ENCODE assay signal across 8 cellular contexts in genomic region chr10:100998991-100999741, GRCh38. TPM values are rescaled to one million over a fixed set of nuclear protein-coding genes. Genes with fewer than 3 reads are reported as not detected.
DNase-seq lines count a peak whose midpoint lies in the region; ATAC-seq and TF ChIP-seq lines count a peak whose summit lies in the region.

No MANE protein-coding gene starts in this region.

- TF ChIP-seq CTCF in fibroblast of pulmonary artery (IDR thresholded peaks at IDR 0.05; ENCODE audit: low read length, missing control alignments), result peak; percentile 42
- peak; percentile 95 to 100 (median 99) for TF ChIP-seq CTCF in nephron (IDR thresholded peaks at IDR 0.05; ENCODE audit: unreplicated experiment in 3 of 3)

- peaks cover 15% of the 10 kb centered on the region for H3K36me3 Mint-ChIP-seq in activated T-helper 2 cell treated with anti-CD3 and anti-CD28 coated beads, Interferon-gamma antibody, Interleukin-2, Interleukin-4, amounts not matched to agents 10 μg/mL and 5 μg/mL and 100 μg/mL, durations not matched to agents 14 hours and 24 hours and 36 hours (ENCODE audit: low read depth)
- peaks cover 17% of the 10 kb centered on the region for H3K36me3 Mint-ChIP-seq in nephron (ENCODE audit: low read depth)

- ATAC-seq in GM19043 (IDR thresholded peaks at IDR 0.05; ENCODE audit: low read depth, unreplicated experiment), result peak; percentile 52
- ATAC-seq in HG03457 (IDR thresholded peaks at IDR 0.05; ENCODE audit: unreplicated experiment), result peak; percentile 40
- ATAC-seq in stimulated activated naive CD8-positive, alpha-beta T cell treated with anti-CD3 and anti-CD28 coated beads, Interleukin-15, amount 100 ng/mL, for 72 hours, result peak; percentile 73

- peaks cover 3% of the 10 kb centered on the region for H3K27me3 Mint-ChIP-seq in activated T-helper 2 cell treated with anti-CD3 and anti-CD28 coated beads, Interferon-gamma antibody, Interleukin-2, Interleukin-4, amounts not matched to agents 10 μg/mL and 5 μg/mL and 100 μg/mL, durations not matched to agents 14 hours and 24 hours and 36 hours (ENCODE audit: low read depth)
- no peaks in the 10 kb centered on the region for H3K27me3 Mint-ChIP-seq in nephron (ENCODE audit: low read depth)
- no peaks in the 10 kb centered on the region for H3K27me3 Mint-ChIP-seq in stimulated activated naive CD8-positive, alpha-beta T cell treated with anti-CD3 and anti-CD28 coated beads, Interleukin-15, amount 100 ng/mL, for 72 hours

- DNase-seq in C1 segment of cervical spinal cord (lab: John Stamatoyannopoulos, UW) (peak; percentile 19 to 94 (median 81)), fibroblast of pulmonary artery (ENCODE audit: low read depth) (peak; percentile 79)
- DNase-seq in activated T-helper 2 cell treated with anti-CD3 and anti-CD28 coated beads, Interferon-gamma antibody, Interleukin-2, Interleukin-4, amounts not matched to agents 10 μg/mL and 5 μg/mL and 100 μg/mL, durations not matched to agents 14 hours and 24 hours and 36 hours (ENCODE audit: low spot score), result peak; percentile 73
- peak; percentile 82 to 83 for DNase-seq in stimulated activated naive CD8-positive, alpha-beta T cell treated with anti-CD3 and anti-CD28 coated beads, Interleukin-15, amount 100 ng/mL, for 72 hours

- H3K4me3 Mint-ChIP-seq in activated T-helper 2 cell treated with anti-CD3 and anti-CD28 coated beads, Interferon-gamma antibody, Interleukin-2, Interleukin-4, amounts not matched to agents 10 μg/mL and 5 μg/mL and 100 μg/mL, durations not matched to agents 14 hours and 24 hours and 36 hours (ENCODE audit: low read depth), result peak overlapping the region; percentile 90
- H3K4me3 Mint-ChIP-seq in nephron, result peak overlapping the region; percentile 85 to 96 (median 95)
- peak overlapping the region; percentile 78 to 92 for H3K4me3 Mint-ChIP-seq in stimulated activated naive CD8-positive, alpha-beta T cell treated with anti-CD3 and anti-CD28 coated beads, Interleukin-15, amount 100 ng/mL, for 72 hours

- peak overlapping the region; percentile 91 for H3K27ac Mint-ChIP-seq in activated T-helper 2 cell treated with anti-CD3 and anti-CD28 coated beads, Interferon-gamma antibody, Interleukin-2, Interleukin-4, amounts not matched to agents 10 μg/mL and 5 μg/mL and 100 μg/mL, durations not matched to agents 14 hours and 24 hours and 36 hours
- peak overlapping the region; percentile 98 to 99 (median 99) for H3K27ac Mint-ChIP-seq in nephron
- H3K27ac Mint-ChIP-seq in stimulated activated naive CD8-positive, alpha-beta T cell treated with anti-CD3 and anti-CD28 coated beads, Interleukin-15, amount 100 ng/mL, for 72 hours, result peak overlapping the region in 1 of 2 donors; percentile 86

- peaks cover 18% of the 10 kb centered on the region for H3K4me1 Mint-ChIP-seq in activated T-helper 2 cell treated with anti-CD3 and anti-CD28 coated beads, Interferon-gamma antibody, Interleukin-2, Interleukin-4, amounts not matched to agents 10 μg/mL and 5 μg/mL and 100 μg/mL, durations not matched to agents 14 hours and 24 hours and 36 hours (ENCODE audit: low read depth)
- H3K4me1 Mint-ChIP-seq in nephron, result peaks cover 43% of the 10 kb centered on the region
- H3K4me1 Mint-ChIP-seq in stimulated activated naive CD8-positive, alpha-beta T cell treated with anti-CD3 and anti-CD28 coated beads, Interleukin-15, amount 100 ng/mL, for 72 hours, result peaks cover 37% of the 10 kb centered on the region

- intact Hi-C loops in activated T-helper 2 cell treated with anti-CD3 and anti-CD28 coated beads, Interferon-gamma antibody, Interleukin-2, Interleukin-4, amounts not matched to agents 10 μg/mL and 5 μg/mL and 100 μg/mL, durations not matched to agents 14 hours and 24 hours and 36 hours (cut with micrococcal nuclease), result loop anchor here (1.0 to 5.0 kb wide), 5 partner anchors 14 to 462 kb away; partner anchors contain the start of genes HIF1AN and SLF2

- H3K4me3 ChIP-seq in fibroblast of pulmonary artery (replicated peaks; ENCODE audit: low read depth, low read length), result peak overlapping the region; percentile 89

- H3K9me3 Mint-ChIP-seq in activated T-helper 2 cell treated with anti-CD3 and anti-CD28 coated beads, Interferon-gamma antibody, Interleukin-2, Interleukin-4, amounts not matched to agents 10 μg/mL and 5 μg/mL and 100 μg/mL, durations not matched to agents 14 hours and 24 hours and 36 hours, result no peaks in the 10 kb centered on the region
- H3K9me3 Mint-ChIP-seq in nephron, result no peaks in the 10 kb centered on the region
- no peaks in the 10 kb centered on the region for H3K9me3 Mint-ChIP-seq in stimulated activated naive CD8-positive, alpha-beta T cell treated with anti-CD3 and anti-CD28 coated beads, Interleukin-15, amount 100 ng/mL, for 72 hours

TF ChIP-seq in PFSK-1, 5 proteins besides CTCF, POLR2A, EP300 and RAD21:
- peak; percentile 71; the same call in 1 of the 2 replicates for TF ChIP-seq TAF1 (IDR thresholded peaks at IDR 0.05; ENCODE audit: borderline replicate concordance, insufficient read depth, low read length)
- no peak for TF ChIP-seq FOXP2 (optimal IDR thresholded peaks at IDR 0.05; ENCODE audit: borderline replicate concordance, extremely low read depth, extremely low read length, insufficient read depth)
- TF ChIP-seq SIN3A (IDR thresholded peaks at IDR 0.05; ENCODE audit: borderline replicate concordance, insufficient read depth, low read length), result peak; percentile 25; the same call in 1 of the 2 replicates
- peak; percentile 55 for TF ChIP-seq POLR2AphosphoS5 (IDR thresholded peaks at IDR 0.05; ENCODE audit: low read depth, low read length)
- no peak for TF ChIP-seq REST (IDR thresholded peaks at IDR 0.05; ENCODE audit: insufficient read depth in 1 of 2, low read depth in 2 of 2, low read length in 2 of 2)

RNA-seq across cellular contexts. Expression of gene LZTS2, which starts 0.4 kb away (rescaled TPM):
- polyA plus RNA-seq in PFSK-1 (2012; ENCODE audit: insufficient read length, low read depth), result 125 TPM
- total RNA-seq in activated T-helper 2 cell treated with anti-CD3 and anti-CD28 coated beads, Interferon-gamma antibody, Interleukin-2, Interleukin-4, amounts not matched to agents 10 μg/mL and 5 μg/mL and 100 μg/mL, durations not matched to agents 14 hours and 24 hours and 36 hours, result 19.2 and 22.2 TPM in 2 replicates

RNA-seq across cellular contexts. Expression of gene TWNK, which starts 11.8 kb away (rescaled TPM):
- polyA plus RNA-seq in PFSK-1 (2012; ENCODE audit: insufficient read length, low read depth), result 23.6 TPM
- 25.9 and 27.2 TPM in 2 replicates for total RNA-seq in activated T-helper 2 cell treated with anti-CD3 and anti-CD28 coated beads, Interferon-gamma antibody, Interleukin-2, Interleukin-4, amounts not matched to agents 10 μg/mL and 5 μg/mL and 100 μg/mL, durations not matched to agents 14 hours and 24 hours and 36 hours

RNA-seq across cellular contexts. Expression of gene MRPL43, which starts 11.9 kb away (rescaled TPM):
- polyA plus RNA-seq in PFSK-1 (2012; ENCODE audit: insufficient read length, low read depth), result 146 TPM
- 62.7 TPM in 2 replicates for total RNA-seq in activated T-helper 2 cell treated with anti-CD3 and anti-CD28 coated beads, Interferon-gamma antibody, Interleukin-2, Interleukin-4, amounts not matched to agents 10 μg/mL and 5 μg/mL and 100 μg/mL, durations not matched to agents 14 hours and 24 hours and 36 hours

RNA-seq across cellular contexts. Expression of gene SEMA4G, which starts 29.9 kb away (rescaled TPM):
- polyA plus RNA-seq in PFSK-1 (2012; ENCODE audit: insufficient read length, low read depth), result 10.4 TPM
- 1.3 and 1.6 TPM in 2 replicates for total RNA-seq in activated T-helper 2 cell treated with anti-CD3 and anti-CD28 coated beads, Interferon-gamma antibody, Interleukin-2, Interleukin-4, amounts not matched to agents 10 μg/mL and 5 μg/mL and 100 μg/mL, durations not matched to agents 14 hours and 24 hours and 36 hours

RNA-seq across cellular contexts. Expression of gene PDZD7, which starts 31.8 kb away (rescaled TPM):
- polyA plus RNA-seq in PFSK-1 (2012; ENCODE audit: insufficient read length, low read depth), result 0.58 TPM
- total RNA-seq in activated T-helper 2 cell treated with anti-CD3 and anti-CD28 coated beads, Interferon-gamma antibody, Interleukin-2, Interleukin-4, amounts not matched to agents 10 μg/mL and 5 μg/mL and 100 μg/mL, durations not matched to agents 14 hours and 24 hours and 36 hours, result 0.53 and 0.64 TPM in 2 replicates

Comparison
In these comparisons a context has a peak if more than half of its experiments do, and no peak if none do; other contexts are left out.
1. Peak in every context shown above with its lines: DNase-seq, ATAC-seq and H3K4me3 ChIP-seq.